8 cellular contexts compared by ENCODE assay signal in the genomic region with DNA sequence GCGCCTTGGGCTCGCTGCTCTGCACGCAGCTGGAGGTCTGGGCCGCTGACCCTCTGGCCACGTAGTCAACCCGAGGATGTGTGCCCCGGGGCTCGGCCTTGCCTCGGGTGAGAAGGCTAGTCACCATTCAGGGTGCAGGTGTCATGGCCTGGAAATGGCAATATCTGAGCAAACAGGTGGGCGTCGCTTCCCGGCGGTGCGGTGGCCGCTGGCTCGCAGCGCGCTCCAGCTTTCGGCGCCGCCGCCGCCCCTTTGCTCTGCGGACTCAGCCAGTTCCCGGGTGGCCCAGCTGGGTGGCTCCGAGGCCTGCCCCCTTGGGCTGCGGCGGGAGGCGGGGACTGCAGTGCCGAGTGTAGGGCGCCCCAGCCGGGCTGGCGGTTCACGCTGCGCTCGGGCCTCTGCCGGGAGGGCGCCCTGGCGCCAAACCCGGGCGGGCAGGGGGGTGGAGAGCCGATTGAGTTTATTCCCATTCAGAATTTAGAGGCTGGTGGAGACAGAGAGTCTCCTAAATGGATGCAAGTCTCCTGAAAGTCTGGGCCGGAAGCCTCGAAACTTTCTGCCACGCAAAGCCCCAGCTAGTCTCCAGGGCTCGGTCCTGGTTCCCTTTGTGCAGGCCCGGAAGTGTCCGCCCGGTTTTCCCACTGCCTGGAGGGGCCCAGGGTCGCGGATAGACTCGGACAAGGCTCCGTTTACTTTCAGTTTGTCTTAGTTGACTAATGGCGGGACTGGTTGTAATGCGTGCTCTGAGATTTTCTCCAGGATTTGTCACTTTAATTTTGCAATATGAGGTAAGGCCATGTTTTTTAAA. TPM values are rescaled to one million over a fixed set of nuclear protein-coding genes. Genes with fewer than 3 reads are reported as not detected.
DNase-seq lines count a peak whose midpoint lies in the region; ATAC-seq and TF ChIP-seq lines count a peak whose summit lies in the region.

No MANE protein-coding gene starts in this region.

- H3K9ac ChIP-seq in neural progenitor cell: no peak overlapping the region

- peaks cover 30% of the 10 kb centered on the region for H3K4me1 Mint-ChIP-seq in neural progenitor cell

- H2AFZ ChIP-seq in neural progenitor cell (replicated peaks): peak overlapping the region; percentile 51

- peaks cover 60% of the 10 kb centered on the region for H3K27me3 Mint-ChIP-seq in neural progenitor cell (ENCODE audit: insufficient read depth, low read depth)

- peak overlapping the region; percentile 88 for H3K4me2 ChIP-seq in neural progenitor cell

- H3K9me3 Mint-ChIP-seq in neural progenitor cell: no peaks in the 10 kb centered on the region

- ATAC-seq in HG02678 (IDR thresholded peaks at IDR 0.05; ENCODE audit: unreplicated experiment): peak; percentile 62

- peaks cover 48% of the 10 kb centered on the region for H4K20me1 ChIP-seq in neural progenitor cell (ENCODE audit: low read depth)

- peaks cover 9% of the 10 kb centered on the region for H3F3A ChIP-seq in neural progenitor cell (ENCODE audit: low read depth)

- H3K27me3 ChIP-seq in Peyer's patch (peaks cover 0 to 44% of the 10 kb centered on the region in 2 donors), esophagus squamous epithelium (peaks cover 0 to 75% (median 2%) of the 10 kb centered on the region in 4 donors), neural progenitor cell (peaks cover 96% of the 10 kb centered on the region)

- H3K4me1 ChIP-seq in Peyer's patch: peaks cover 0 to 5% (median 2%) of the 10 kb centered on the region in 4 donors
- H3K4me1 ChIP-seq in esophagus squamous epithelium: peaks cover under 1 to 73% (median 5%) of the 10 kb centered on the region in 3 donors
- peaks cover 13% of the 10 kb centered on the region for H3K4me1 ChIP-seq in neural progenitor cell

- TF ChIP-seq CTCF in Peyer's patch (IDR thresholded peaks at IDR 0.05): no peak
- peak in 1 of 6 experiments; percentile 18 for TF ChIP-seq CTCF in esophagus squamous epithelium (IDR thresholded peaks at IDR 0.05)
- TF ChIP-seq CTCF in neural progenitor cell (IDR thresholded peaks at IDR 0.05): no peak

- no peaks in the 10 kb centered on the region for H3K36me3 Mint-ChIP-seq in neural progenitor cell

- 0 to 3% methylated on average over 6 to 12 of the region's 55 CpGs for WGBS in esophagus squamous epithelium, 2 donors

- peak; percentile 11 to 24 for DNase-seq in NOMO-1 (lab: John Stamatoyannopoulos, UW; ENCODE audit: unreplicated experiment in 2 of 2)
- no peak for DNase-seq in NOMO-1 treated with dmso at 0.1 percent for 144 hours (lab: John Stamatoyannopoulos, UW; ENCODE audit: unreplicated experiment)
- peak in 1 of 3 donors; percentile 52 for DNase-seq in Peyer's patch
- no peak for DNase-seq in esophagus squamous epithelium (lab: John Stamatoyannopoulos, UW)
- DNase-seq in neural progenitor cell (ENCODE audit: low spot score): peak; percentile 73
- no peak for DNase-seq in SK-N-DZ (ENCODE audit: low spot score)
- no peak for DNase-seq in DMS153 treated with DMSO at 0.1 percent for 48 hours (lab: John Stamatoyannopoulos, UW; ENCODE audit: unreplicated experiment)

- H3K27ac ChIP-seq in Peyer's patch (no peak overlapping the region), esophagus squamous epithelium (peak overlapping the region; percentile 8 to 75 (median 64)), neural progenitor cell (no peak overlapping the region)

- H3K4me3 Mint-ChIP-seq in neural progenitor cell: peak overlapping the region; percentile 84

- H3K9me3 ChIP-seq in Peyer's patch (no peaks in the 10 kb centered on the region), esophagus squamous epithelium (no peaks in the 10 kb centered on the region), neural progenitor cell (ENCODE audit: low read depth) (no peaks in the 10 kb centered on the region)

- H3K4me3 ChIP-seq in Peyer's patch (peak overlapping the region; percentile 22 to 54 (median 38)), esophagus squamous epithelium (peak overlapping the region; percentile 30 to 59 (median 53)), neural progenitor cell (peak overlapping the region; percentile 53)

- H3K36me3 ChIP-seq in Peyer's patch: no peaks in the 10 kb centered on the region
- H3K36me3 ChIP-seq in esophagus squamous epithelium: no peaks in the 10 kb centered on the region
- no peaks in the 10 kb centered on the region for H3K36me3 ChIP-seq in neural progenitor cell

- H3K27ac Mint-ChIP-seq in neural progenitor cell: no peak overlapping the region

- intact Hi-C loops in esophagus squamous epithelium (cut with DNase I): no loop called here

- H3K79me2 ChIP-seq in neural progenitor cell (ENCODE audit: low read depth): no peaks in the 10 kb centered on the region

- TF ChIP-seq POLR2A in Peyer's patch (IDR thresholded peaks at IDR 0.05) (no peak), esophagus squamous epithelium (IDR thresholded peaks at IDR 0.05) (peak in 2 of 4 donors; percentile 20 to 35)

RNA-seq across cellular contexts. Expression of gene TFAP2A, which starts 11.3 kb away (rescaled TPM):
- total RNA-seq in Peyer's patch (1 to 10 TPM in 1 of 4 donors, not detected in 3; 1.4 TPM), esophagus squamous epithelium (10 to 100 TPM; 11.6 to 39.1 (median 29.9) TPM), neural progenitor cell (ENCODE audit: low replicate concordance) (0.39 and 0.65 TPM in 2 replicates)
- polyA plus RNA-seq in SK-N-DZ (2014; cell fraction: cytosol; rRNA removed): not detected in 2 replicates
- not detected in 2 replicates for polyA plus RNA-seq in SK-N-DZ (2014; cell fraction: nucleus; rRNA removed)

Comparison
In these comparisons a context has a peak if more than half of its experiments do, and no peak if none do; other contexts are left out.
1. DNase-seq: peak in NOMO-1 (2 of 2) and neural progenitor cell (single experiment); none in NOMO-1 treated with dmso at 0.1 percent for 144 hours (single experiment), esophagus squamous epithelium (single experiment), SK-N-DZ (single experiment) and DMS153 treated with DMSO at 0.1 percent for 48 hours (single experiment).
2. H3K27ac ChIP-seq: peak in esophagus squamous epithelium (4 of 4); none in Peyer's patch (0 of 4) and neural progenitor cell (single experiment).
3. Peak in every context shown above with its lines, with median percentiles within 50 percentile points of each other: H3K4me3 ChIP-seq.